22 cellular contexts compared by ENCODE assay signal in the genomic region with DNA sequence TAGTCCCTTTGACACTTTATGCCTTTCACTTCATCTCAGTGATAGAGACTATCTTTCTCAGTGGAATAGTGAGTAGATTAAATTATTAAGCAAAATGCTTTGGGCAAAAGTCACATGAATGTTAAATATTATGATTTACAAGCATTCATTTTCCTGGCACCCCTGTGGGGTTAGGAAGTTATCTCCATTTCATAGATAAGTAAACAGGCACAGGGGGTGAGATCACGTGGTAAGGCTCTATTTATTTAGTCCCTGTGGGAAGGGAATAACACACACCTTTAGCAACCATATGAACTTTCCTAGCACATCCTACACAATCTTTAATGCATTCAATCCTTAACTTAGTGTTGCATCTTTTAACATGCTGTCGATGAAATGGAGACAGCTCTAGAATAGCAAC. TPM values are rescaled to one million over a fixed set of nuclear protein-coding genes. Genes with fewer than 3 reads are reported as not detected.
DNase-seq lines count a peak whose midpoint lies in the region; ATAC-seq, FAIRE-seq and TF ChIP-seq lines count a peak whose summit lies in the region.
"Had no signal": no experiment of that assay in that cellular context is flagged by ENCODE, and none has a peak within 500 bp of the region (broad histone marks: within the 10 kb centered on the region; RNA-seq: fewer than 3 reads in every experiment).

No MANE protein-coding gene starts in this region.

- H3K27me3 ChIP-seq in SK-N-SH (ENCODE audit: insufficient read depth) (no peaks in the 10 kb centered on the region), K562 (ENCODE audit: control insufficient read depth in 2 of 2, insufficient read depth in 2 of 2, low read length in 2 of 2) (no peaks in the 10 kb centered on the region), esophagus squamous epithelium (no peaks in the 10 kb centered on the region), foreskin keratinocyte (no peaks in the 10 kb centered on the region)
- H3K27me3 ChIP-seq: BLaER1, SJCRH30 had no signal

- TF ChIP-seq CTCF in SK-N-SH (IDR thresholded peaks at IDR 0.05), result no peak
- TF ChIP-seq CTCF in K562 (IDR thresholded peaks at IDR 0.05 in 2 of 3, conservative IDR thresholded peaks at IDR 0.05 in 1 of 3; ENCODE audit: insufficient read depth in 2 of 3, low read depth in 1 of 3, low read length in 3 of 3), result no peak
- no peak for TF ChIP-seq CTCF in progenitor cell of endocrine pancreas (IDR thresholded peaks at IDR 0.05; ENCODE audit: unreplicated experiment)
- TF ChIP-seq CTCF in esophagus squamous epithelium (IDR thresholded peaks at IDR 0.05), result no peak
- TF ChIP-seq CTCF in foreskin keratinocyte (conservative IDR thresholded peaks at IDR 0.05), result no peak

- no peaks in the 10 kb centered on the region for H3K9me3 ChIP-seq in SK-N-SH
- H3K9me3 ChIP-seq in K562 (replicated peaks; ENCODE audit: control insufficient read depth, insufficient read depth, low read depth, low read length), result no peaks in the 10 kb centered on the region
- H3K9me3 ChIP-seq in esophagus squamous epithelium, result no peaks in the 10 kb centered on the region
- H3K9me3 ChIP-seq: A549, BLaER1, SJCRH30 had no signal

- H3K4me3 ChIP-seq in SK-N-SH (ENCODE audit: low read depth in 2 of 2, low read length in 1 of 2) (no peak overlapping the region), K562 (no peak overlapping the region), esophagus squamous epithelium (no peak overlapping the region)
- H3K4me3 ChIP-seq: A549, BLaER1, SJCRH30 had no signal

- CTCF ChIA-PET in SK-N-SH (lab: Yijun Ruan, JAX) (interaction anchor here (0.7 to 2.4 kb wide), 8 partner anchors 9 to 97 kb away, joined by 3 to 12 read pairs (median 4); no protein-coding TSS in a partner anchor), K562 (lab: Yijun Ruan, JAX; ENCODE audit: low intra/inter-chr PET ratio) (no interaction called here)

- H3K4me1 Mint-ChIP-seq in progenitor cell of endocrine pancreas (ENCODE audit: low read depth), result peaks cover 14% of the 10 kb centered on the region

- H3K4me1 ChIP-seq in SK-N-SH (ENCODE audit: control insufficient read depth in 1 of 2, insufficient read depth in 2 of 2, low read depth in 1 of 2, low read length in 1 of 2), result peaks cover 0 to 2% of the 10 kb centered on the region in 2 experiments; a peak in 1 of 4 replicates
- H3K4me1 ChIP-seq in K562 (replicated peaks in 1 of 2; ENCODE audit: control insufficient read depth in 2 of 2, insufficient read depth in 2 of 2, low read length in 2 of 2), result peaks cover 0 to 4% of the 10 kb centered on the region in 2 experiments; a peak in 2 of 5 replicates
- no peaks in the 10 kb centered on the region for H3K4me1 ChIP-seq in esophagus squamous epithelium
- H3K4me1 ChIP-seq in foreskin keratinocyte, result no peaks in the 10 kb centered on the region
- H3K4me1 ChIP-seq: SJCRH30 had no signal

- in situ Hi-C loops in K562 (cut with MboI), result no loop called here

- H3K4me3 Mint-ChIP-seq in progenitor cell of endocrine pancreas (ENCODE audit: low read depth), result no peak overlapping the region
- H3K4me3 Mint-ChIP-seq: CD4-positive, alpha-beta memory T cell had no signal

- POLR2A ChIA-PET in SK-N-SH (lab: Yijun Ruan, JAX), result no interaction called here
- POLR2A ChIA-PET in K562 (lab: Yijun Ruan, JAX), result interaction anchor here (0.8 to 3.4 kb wide), 4 partner anchors 9 to 51 kb away, joined by 3 to 20 read pairs (median 9); no protein-coding TSS in a partner anchor

- H3K27ac Mint-ChIP-seq in progenitor cell of endocrine pancreas, result peak overlapping the region; percentile 20

- H3K27me3 Mint-ChIP-seq in progenitor cell of endocrine pancreas, result no peaks in the 10 kb centered on the region
- H3K27me3 Mint-ChIP-seq: CD4-positive, alpha-beta memory T cell had no signal

- 79% methylated on average over 2 of the region's 2 CpGs for WGBS in SK-N-SH (ENCODE audit: low lambda C conversion rate)
- WGBS in K562 (ENCODE audit: insufficient coverage, low coverage, missing lambda C conversion rate), result 61% methylated on average over 2 of the region's 2 CpGs
- WGBS in esophagus squamous epithelium, 2 donors, result 73 to 86% methylated on average over 2 of the region's 2 CpGs

- intact Hi-C loops in K562 (cut with micrococcal nuclease) (no loop called here), esophagus squamous epithelium (cut with DNase I) (no loop called here)

- H3K27ac ChIP-seq in SK-N-SH (ENCODE audit: low read depth in 2 of 2, low read length in 1 of 2) (no peak overlapping the region; a peak in 1 of 4 replicates), K562 (ENCODE audit: extremely low read depth, low read depth, low read length) (no peak overlapping the region), esophagus squamous epithelium (no peak overlapping the region), foreskin keratinocyte (no peak overlapping the region)
- H3K27ac ChIP-seq: A549, BLaER1, KMS-11, SJCRH30 had no signal

- peaks cover 18% of the 10 kb centered on the region for H3K36me3 Mint-ChIP-seq in progenitor cell of endocrine pancreas (ENCODE audit: insufficient read depth)

- no peak overlapping the region for H3K4me2 ChIP-seq in SK-N-SH
- no peak overlapping the region for H3K4me2 ChIP-seq in K562 (ENCODE audit: insufficient read depth, low read length)
- H3K4me2 ChIP-seq: A549, BLaER1, KMS-11 had no signal

- H3F3A ChIP-seq in SK-N-SH (replicated peaks; ENCODE audit: insufficient read depth), result peaks cover 3% of the 10 kb centered on the region

- no peak for TF ChIP-seq RAD21 in SK-N-SH (IDR thresholded peaks at IDR 0.05; ENCODE audit: low read length)
- no peak for TF ChIP-seq RAD21 in K562 (CRISPR knock-in tag; conservative IDR thresholded peaks at IDR 0.05 in 1 of 2, IDR thresholded peaks at IDR 0.05 in 1 of 2)

- H2AFZ ChIP-seq in SK-N-SH (ENCODE audit: low read depth) (no peak overlapping the region), K562 (ENCODE audit: low read depth, low read length) (no peak overlapping the region)

- H3K36me3 ChIP-seq in SK-N-SH (replicated peaks in 1 of 2; ENCODE audit: control insufficient read depth in 1 of 2, insufficient read depth in 2 of 2, low read length in 1 of 2), result peaks cover 54 to 81% of the 10 kb centered on the region in 2 experiments
- peaks cover 86% of the 10 kb centered on the region for H3K36me3 ChIP-seq in K562 (ENCODE audit: control insufficient read depth, insufficient read depth, low read length)
- peaks cover 0 to 97% (median 22%) of the 10 kb centered on the region in 3 donors for H3K36me3 ChIP-seq in esophagus squamous epithelium

- TF ChIP-seq EP300 in SK-N-SH (IDR thresholded peaks at IDR 0.05; ENCODE audit: borderline replicate concordance in 1 of 2, low read depth in 1 of 2, low read length in 1 of 2) (peak in 1 of 2 experiments; percentile 24; a peak in 1 of 4 replicates), K562 (IDR thresholded peaks at IDR 0.05; ENCODE audit: low read length) (no peak)

- DNase-seq in SK-N-SH (no peak), NCI-H146 treated with DMSO at 0.1 percent for 48 hours (lab: John Stamatoyannopoulos, UW; ENCODE audit: unreplicated experiment) (peak; percentile 28), K562 (ENCODE audit: extremely low read depth in 1 of 4, low spot score in 3 of 4) (no peak), progenitor cell of endocrine pancreas (ENCODE audit: low spot score, unreplicated experiment) (no peak), NOMO-1 treated with DMSO at 0.1 percent for 48 hours (lab: John Stamatoyannopoulos, UW; ENCODE audit: unreplicated experiment) (no peak), esophagus squamous epithelium (lab: John Stamatoyannopoulos, UW) (no peak), foreskin keratinocyte (no peak)
- DNase-seq: CD4-positive, alpha-beta memory T cell; DMS53; EL; GOT3; NCI-H1436; NCI-H510A; NCI-H774; SJCRH30; SW 1271 had no signal

- H3K9ac ChIP-seq in SK-N-SH (no peak overlapping the region), K562 (ENCODE audit: insufficient read depth in 1 of 2, low read depth in 2 of 2, low read length in 2 of 2) (no peak overlapping the region)
- H3K9ac ChIP-seq: BLaER1, KMS-11 had no signal

- BruUV-seq in K562 (replicated peaks; lab: Mats Ljungman, UMichigan), result no TSS peak

- TF ChIP-seq POLR2A in K562 (conservative IDR thresholded peaks at IDR 0.05) (no peak), esophagus squamous epithelium (IDR thresholded peaks at IDR 0.05) (no peak)

- H3K79me2 ChIP-seq in SK-N-SH (ENCODE audit: insufficient read depth) (peaks cover 94% of the 10 kb centered on the region), K562 (ENCODE audit: control insufficient read depth, insufficient read depth, low read length) (peaks cover 81% of the 10 kb centered on the region)

- H3K9me3 Mint-ChIP-seq in progenitor cell of endocrine pancreas (ENCODE audit: low read depth), result no peaks in the 10 kb centered on the region
- H3K9me3 Mint-ChIP-seq: CD4-positive, alpha-beta memory T cell had no signal

- ATAC-seq in SK-N-SH treated with all-trans-retinoic acid at 6 μM for 48 hours (no peak), K562 (no peak), foreskin keratinocyte (no peak)
- ATAC-seq: A549 had no signal

- H4K20me1 ChIP-seq in SK-N-SH (ENCODE audit: insufficient read depth) (no peaks in the 10 kb centered on the region; the same call in 1 of the 2 replicates), K562 (replicated peaks; ENCODE audit: control insufficient read depth, insufficient read depth, low read length) (no peaks in the 10 kb centered on the region)

- H3K9me1 ChIP-seq in K562 (ENCODE audit: control insufficient read depth, insufficient read depth, low read length), result no peaks in the 10 kb centered on the region

- no peak for FAIRE-seq in K562 (lab: Jason Lieb, UNC)
- FAIRE-seq: A549, GM12892, GM18507 had no signal

- no peaks in the 10 kb centered on the region for H3K9me2 ChIP-seq in SK-N-SH

RNA-seq across cellular contexts. Expression of a gene that starts 12.3 kb away (rescaled TPM):
- polyA plus RNA-seq in SK-N-SH (2012; rRNA removed), result 78.3 and 83.5 TPM in 2 replicates
- 76.5 and 78.7 TPM in 2 replicates for polyA plus RNA-seq in SK-N-SH (2012; cell fraction: cytosol; rRNA removed)
- 37.6 and 42.1 TPM in 2 replicates for polyA plus RNA-seq in SK-N-SH (2012; cell fraction: nucleus; rRNA removed)
- 31.2 and 38.1 TPM in 2 replicates for total RNA-seq in K562 (2011; cell fraction: chromatin; rRNA removed; ENCODE audit: low replicate concordance)
- total RNA-seq in K562 (2011; cell fraction: nucleolus; rRNA removed), result 24.7 and 27.5 TPM in 2 replicates
- 46.6 and 87.8 TPM in 2 replicates for total RNA-seq in K562 (2011; cell fraction: nucleoplasm; rRNA removed)
- 71.7 and 103 TPM in 2 replicates for total RNA-seq in K562 (2014; rRNA removed)
- 144 and 145 TPM in 2 replicates for total RNA-seq in K562 (2014; rRNA removed; fragmentation: Illumina TruSeq; extraction: Trizol)
- total RNA-seq in K562 (2015; rRNA removed; fragmentation: Illumina TruSeq; extraction: Trizol), result 140 and 155 TPM in 2 replicates
- 231 and 235 TPM in 2 replicates for total RNA-seq in K562 (2021)
- 165 and 171 TPM in 2 replicates for polyA plus RNA-seq in K562 (2011; rRNA removed)
- 180 and 190 TPM in 2 replicates for polyA plus RNA-seq in K562 (2011; cell fraction: cytosol; rRNA removed)
- polyA plus RNA-seq in K562 (2011; cell fraction: nucleus; rRNA removed), result 68.1 and 83.6 TPM in 2 replicates
- 147 and 203 TPM in 2 replicates for polyA plus RNA-seq in K562 (2012)
- 283 and 321 TPM in 2 replicates for polyA plus RNA-seq in K562 (2014; fragmentation: Illumina TruSeq; extraction: Trizol)
- polyA plus RNA-seq in K562 (2014; fragmentation: Nextera tagmentation; extraction: Ambion mirVana), result 100 to 1,000 TPM; 499 to 543 TPM
- 150 and 162 TPM in 2 replicates for polyA plus RNA-seq in K562 (2014; rRNA removed)
- polyA minus RNA-seq in K562 (2011; rRNA and poly(A)+ RNA removed), result 117 and 126 TPM in 2 replicates
- 108 and 118 TPM in 2 replicates for polyA minus RNA-seq in K562 (2011; cell fraction: cytosol; rRNA and poly(A)+ RNA removed)
- 13.2 and 23.4 TPM in 2 replicates for polyA minus RNA-seq in K562 (2011; cell fraction: nucleus; rRNA and poly(A)+ RNA removed)
- 70.4 and 73.0 TPM in 2 replicates for total RNA-seq in progenitor cell of endocrine pancreas
- 10 to 100 TPM; 31.3 to 69.5 (median 39.9) TPM for total RNA-seq in esophagus squamous epithelium
- 91.0 and 101 TPM in 2 replicates for total RNA-seq in foreskin keratinocyte
- polyA plus RNA-seq in foreskin keratinocyte, result 129 and 145 TPM in 2 replicates

RNA-seq across cellular contexts. Expression of a gene that starts 55.9 kb away (rescaled TPM):
- polyA plus RNA-seq in SK-N-SH (2012; rRNA removed), result 0.59 and 0.68 TPM in 2 replicates
- 0.27 and 0.30 TPM in 2 replicates for polyA plus RNA-seq in SK-N-SH (2012; cell fraction: cytosol; rRNA removed)
- polyA plus RNA-seq in SK-N-SH (2012; cell fraction: nucleus; rRNA removed), result 5.1 and 5.9 TPM in 2 replicates
- 0.30 and 0.44 TPM in 2 replicates for total RNA-seq in K562 (2011; cell fraction: chromatin; rRNA removed; ENCODE audit: low replicate concordance)
- 0.39 TPM in 1 of 2 replicates, not detected in the other for total RNA-seq in K562 (2011; cell fraction: nucleolus; rRNA removed)
- total RNA-seq in K562 (2011; cell fraction: nucleoplasm; rRNA removed), result 0.81 TPM in 1 of 2 replicates, not detected in the other
- not detected in 2 replicates for total RNA-seq in K562 (2014; rRNA removed)
- total RNA-seq in K562 (2014; rRNA removed; fragmentation: Illumina TruSeq; extraction: Trizol), result not detected in 2 replicates
- 0.11 TPM in 1 of 2 replicates, not detected in the other for total RNA-seq in K562 (2015; rRNA removed; fragmentation: Illumina TruSeq; extraction: Trizol)
- not detected in 2 replicates for total RNA-seq in K562 (2021)
- 0.07 and 0.11 TPM in 2 replicates for polyA plus RNA-seq in K562 (2011; rRNA removed)
- not detected in 2 replicates for polyA plus RNA-seq in K562 (2011; cell fraction: cytosol; rRNA removed)
- 0.31 and 0.38 TPM in 2 replicates for polyA plus RNA-seq in K562 (2011; cell fraction: nucleus; rRNA removed)
- polyA plus RNA-seq in K562 (2012), result 0.20 and 0.58 TPM in 2 replicates
- not detected in 2 replicates for polyA plus RNA-seq in K562 (2014; fragmentation: Illumina TruSeq; extraction: Trizol)
- polyA plus RNA-seq in K562 (2014; fragmentation: Nextera tagmentation; extraction: Ambion mirVana), result under 1 TPM; 0.03 to 0.06 TPM
- polyA plus RNA-seq in K562 (2014; rRNA removed), result 0.04 and 0.07 TPM in 2 replicates
- polyA minus RNA-seq in K562 (2011; rRNA and poly(A)+ RNA removed), result 0.14 TPM in 1 of 2 replicates, not detected in the other
- not detected in 2 replicates for polyA minus RNA-seq in K562 (2011; cell fraction: cytosol; rRNA and poly(A)+ RNA removed)
- polyA minus RNA-seq in K562 (2011; cell fraction: nucleus; rRNA and poly(A)+ RNA removed), result not detected in 2 replicates
- total RNA-seq in progenitor cell of endocrine pancreas, result 0.55 and 0.84 TPM in 2 replicates
- 1 to 10 TPM in 1 of 4 donors, under 1 TPM in 2, not detected in 1; 0.26 to 1.1 (median 0.38) TPM for total RNA-seq in esophagus squamous epithelium
- total RNA-seq in foreskin keratinocyte, result 0.18 and 0.31 TPM in 2 replicates
- polyA plus RNA-seq in foreskin keratinocyte, result 0.32 and 0.33 TPM in 2 replicates
